ENCODE assay signal across 1 cellular context in the genomic region with DNA sequence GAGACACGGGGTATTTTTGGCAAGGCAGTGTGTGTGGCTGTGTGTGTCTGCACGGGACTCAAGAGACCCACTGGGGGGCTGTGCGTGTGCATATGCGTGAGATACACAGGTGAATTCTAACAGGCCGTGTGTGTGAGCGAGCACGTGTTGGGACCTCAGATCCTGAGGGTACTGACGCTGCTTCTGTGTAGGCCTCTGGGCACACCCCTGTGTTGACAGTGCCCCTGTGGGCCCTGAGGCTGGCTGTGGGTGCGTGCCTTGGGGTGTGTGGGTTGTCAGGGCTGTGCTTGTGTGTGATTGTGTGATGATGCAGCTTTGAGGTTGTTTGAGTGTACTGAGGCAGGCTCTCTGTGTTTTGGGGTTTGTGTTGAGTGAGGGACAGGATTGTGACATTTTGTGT.
TF ChIP-seq lines count a peak whose summit lies in the region.

No MANE protein-coding gene starts in this region.

TF ChIP-seq in WTC11, 78 proteins besides CTCF, POLR2A, EP300 and RAD21 (continued from another document):
- no peak for TF ChIP-seq AFF4 (CRISPR knock-in tag; IDR thresholded peaks at IDR 0.05; ENCODE audit: borderline replicate concordance)
- no peak for TF ChIP-seq CREM (CRISPR knock-in tag; IDR thresholded peaks at IDR 0.05)
- no peak for TF ChIP-seq USF1 (CRISPR knock-in tag; IDR thresholded peaks at IDR 0.05)
- TF ChIP-seq ZNF416 (CRISPR knock-in tag; IDR thresholded peaks at IDR 0.05): no peak
- TF ChIP-seq FOXJ3 (CRISPR knock-in tag; IDR thresholded peaks at IDR 0.05; ENCODE audit: borderline replicate concordance): no peak
- no peak for TF ChIP-seq ZNF219 (CRISPR knock-in tag; IDR thresholded peaks at IDR 0.05; ENCODE audit: borderline replicate concordance)
- no peak for TF ChIP-seq NFATC4 (CRISPR knock-in tag; IDR thresholded peaks at IDR 0.05)
- no peak for TF ChIP-seq MAX (CRISPR knock-in tag; IDR thresholded peaks at IDR 0.05)
